In genomic region chr20:9616455-9616805, GRCh38 we compare ENCODE assay signal across 12 cellular contexts.
A peak's percentile ranks its signal among the peaks of the same experiment; 100 is the strongest.
DNase-seq lines count a peak whose midpoint lies in the region; ATAC-seq, FAIRE-seq and TF ChIP-seq lines count a peak whose summit lies in the region.
"Had no signal": no experiment of that assay in that cellular context is flagged by ENCODE, and none has a peak within 500 bp of the region (broad histone marks: within the 10 kb centered on the region; RNA-seq: fewer than 3 reads in every experiment).

No MANE protein-coding gene starts in this region.

- H3K23me2 ChIP-seq in H1 (ENCODE audit: low read depth, low read length): no peaks in the 10 kb centered on the region

- intact Hi-C loops in spleen (cut with DNase I; ENCODE audit: low total_unique reads): no loop called here
- intact Hi-C loops in activated T-helper 1 cell treated with anti-CD3 and anti-CD28 coated beads, Interleukin-12 subunit alpha, Interleukin-12 subunit beta, Interleukin-2, Interleukin-4 antibody, amounts not matched to agents 30 ng/mL and 10 ng/mL and 1 ng/mL, durations not matched to agents 14 hours and 24 hours and 36 hours (cut with micrococcal nuclease): loop anchor here (5.0 kb wide), 3 partner anchors 361 to 811 kb away; no protein-coding TSS in a partner anchor

- no peaks in the 10 kb centered on the region for H3K79me2 ChIP-seq in H1 (ENCODE audit: control insufficient read depth in 1 of 2, insufficient read depth in 2 of 2, low read length in 2 of 2)

- no peak overlapping the region for H2AFZ ChIP-seq in H1 (ENCODE audit: low read length)

- H3K79me1 ChIP-seq in H1 (ENCODE audit: low read depth, low read length): no peaks in the 10 kb centered on the region

- no peak overlapping the region for H3K4me3 Mint-ChIP-seq in activated T-helper 1 cell treated with anti-CD3 and anti-CD28 coated beads, Interleukin-12 subunit alpha, Interleukin-12 subunit beta, Interleukin-2, Interleukin-4 antibody, amounts not matched to agents 30 ng/mL and 10 ng/mL and 1 ng/mL, durations not matched to agents 14 hours and 24 hours and 36 hours
- H3K4me3 Mint-ChIP-seq: stimulated activated memory B cell treated with anti-CD40 and anti-IgM and Interleukin-4, amounts not matched to agents 10 μg/mL and 1 μg/mL and 100 μg/mL, for 72 hours; T-helper 17 cell had no signal

- H4K20me1 ChIP-seq in H1 (replicated peaks in 1 of 2; ENCODE audit: control insufficient read depth in 1 of 2, insufficient read depth in 2 of 2, low read length in 2 of 2): no peaks in the 10 kb centered on the region

- no peak overlapping the region for H3K4me3 ChIP-seq in H1 (ENCODE audit: extremely low read depth in 1 of 4, insufficient read depth in 2 of 4, low read depth in 3 of 4, low read length in 4 of 4)
- H3K4me3 ChIP-seq in spleen: no peak overlapping the region
- H3K4me3 ChIP-seq: Peyer's patch, prostate gland had no signal

- H3K9me3 Mint-ChIP-seq in activated T-helper 1 cell treated with anti-CD3 and anti-CD28 coated beads, Interleukin-12 subunit alpha, Interleukin-12 subunit beta, Interleukin-2, Interleukin-4 antibody, amounts not matched to agents 30 ng/mL and 10 ng/mL and 1 ng/mL, durations not matched to agents 14 hours and 24 hours and 36 hours: no peaks in the 10 kb centered on the region

- H3K4me1 Mint-ChIP-seq in activated T-helper 1 cell treated with anti-CD3 and anti-CD28 coated beads, Interleukin-12 subunit alpha, Interleukin-12 subunit beta, Interleukin-2, Interleukin-4 antibody, amounts not matched to agents 30 ng/mL and 10 ng/mL and 1 ng/mL, durations not matched to agents 14 hours and 24 hours and 36 hours (ENCODE audit: low read depth): no peaks in the 10 kb centered on the region
- H3K4me1 Mint-ChIP-seq: stimulated activated memory B cell treated with anti-CD40 and anti-IgM and Interleukin-4, amounts not matched to agents 10 μg/mL and 1 μg/mL and 100 μg/mL, for 72 hours had no signal

- H3K4ac ChIP-seq in H1 (replicated peaks; ENCODE audit: insufficient read length, low read depth, low read length): no peak overlapping the region

- H3K56ac ChIP-seq in H1 (replicated peaks; ENCODE audit: insufficient read length, low read depth, low read length): no peak overlapping the region

- H4K8ac ChIP-seq in H1 (ENCODE audit: extremely low read depth, insufficient read depth, low read length): no peak overlapping the region

- WGBS in H1 (ENCODE audit: extremely low coverage in 1 of 2, insufficient coverage in 1 of 2, insufficient read length in 1 of 2, insufficient replicate concordance in 2 of 2, low coverage in 1 of 2, low lambda C conversion rate in 2 of 2, missing lambda C conversion rate in 1 of 2), 2 experiments: 89% methylated on average over 5 of the region's 5 CpGs; no CpG with 5 or more reads in 1 of the 2 experiments
- 80 to 85% (median 82%) methylated on average over 5 of the region's 5 CpGs for WGBS in spleen, 5 donors

- H3K14ac ChIP-seq in H1 (ENCODE audit: insufficient read length): no peak overlapping the region

- FAIRE-seq in H1 (lab: Jason Lieb, UNC): no peak

- POLR2A ChIA-PET in H1 (lab: Charles Lee; ENCODE audit: partially characterized antibody): no interaction called here

- DNase-seq in H1 (ENCODE audit: low read depth in 1 of 2, low spot score in 2 of 2) (no peak), spleen (no peak), DMS53 treated with DMSO at 0.1 percent for 48 hours (lab: John Stamatoyannopoulos, UW; ENCODE audit: unreplicated experiment) (no peak)
- no peak for DNase-seq in activated T-helper 1 cell treated with anti-CD3 and anti-CD28 coated beads, Interleukin-12 subunit alpha, Interleukin-12 subunit beta, Interleukin-2, Interleukin-4 antibody, amounts not matched to agents 30 ng/mL and 10 ng/mL and 1 ng/mL, durations not matched to agents 14 hours and 24 hours and 36 hours (ENCODE audit: low spot score)
- no peak for DNase-seq in activated CD4-positive, alpha-beta T cell treated with anti-CD3 and anti-CD28 coated beads for 1 hour

- no peak overlapping the region for H3K9ac ChIP-seq in H1 (replicated peaks in 1 of 4; ENCODE audit: extremely low read depth in 1 of 4, low read depth in 3 of 4, low read length in 3 of 4)

- H3K27me3 Mint-ChIP-seq in activated T-helper 1 cell treated with anti-CD3 and anti-CD28 coated beads, Interleukin-12 subunit alpha, Interleukin-12 subunit beta, Interleukin-2, Interleukin-4 antibody, amounts not matched to agents 30 ng/mL and 10 ng/mL and 1 ng/mL, durations not matched to agents 14 hours and 24 hours and 36 hours (ENCODE audit: insufficient read depth): no peaks in the 10 kb centered on the region

- ATAC-seq in GM18868 (IDR thresholded peaks at IDR 0.05; ENCODE audit: unreplicated experiment) (peak; percentile 11), GM21515 (IDR thresholded peaks at IDR 0.05; ENCODE audit: unreplicated experiment) (peak; percentile 23), HG03045 (IDR thresholded peaks at IDR 0.05; ENCODE audit: unreplicated experiment) (peak; percentile 20)

- H3K36me3 ChIP-seq in H1 (ENCODE audit: control insufficient read depth in 2 of 4, insufficient read depth in 4 of 4, low read length in 3 of 4) (no peaks in the 10 kb centered on the region), spleen (no peaks in the 10 kb centered on the region)
- H3K36me3 ChIP-seq: Peyer's patch, prostate gland had no signal

- no peak for TF ChIP-seq RAD21 in H1 (IDR thresholded peaks at IDR 0.05 in 1 of 2, conservative IDR thresholded peaks at IDR 0.05 in 1 of 2; ENCODE audit: low read depth in 2 of 2, low read length in 2 of 2)

- H3K4me2 ChIP-seq in H1 (ENCODE audit: insufficient read depth in 1 of 2, low read depth in 2 of 2, low read length in 2 of 2): no peak overlapping the region

- no peak overlapping the region for H2AK5ac ChIP-seq in H1 (ENCODE audit: low read depth, low read length)

- H4K91ac ChIP-seq in H1 (replicated peaks; ENCODE audit: insufficient read length, low read length): no peak overlapping the region

- H3K27ac ChIP-seq in H1 (ENCODE audit: low read depth, low read length) (no peak overlapping the region), spleen (no peak overlapping the region)
- H3K27ac ChIP-seq: Peyer's patch, prostate gland had no signal

- TF ChIP-seq EP300 in H1 (IDR thresholded peaks at IDR 0.05; ENCODE audit: borderline replicate concordance in 1 of 2, low read depth in 2 of 2, low read length in 2 of 2): no peak

- H4K5ac ChIP-seq in H1 (ENCODE audit: insufficient read length, low read depth, low read length): no peak overlapping the region

- H3K27ac Mint-ChIP-seq in activated T-helper 1 cell treated with anti-CD3 and anti-CD28 coated beads, Interleukin-12 subunit alpha, Interleukin-12 subunit beta, Interleukin-2, Interleukin-4 antibody, amounts not matched to agents 30 ng/mL and 10 ng/mL and 1 ng/mL, durations not matched to agents 14 hours and 24 hours and 36 hours: no peak overlapping the region
- H3K27ac Mint-ChIP-seq: stimulated activated memory B cell treated with anti-CD40 and anti-IgM and Interleukin-4, amounts not matched to agents 10 μg/mL and 1 μg/mL and 100 μg/mL, for 72 hours; T-helper 17 cell had no signal

- no peaks in the 10 kb centered on the region for H3K9me3 ChIP-seq in H1 (ENCODE audit: insufficient read depth in 2 of 2, low read depth in 1 of 2, low read length in 1 of 2)
- peaks cover 0 to 5% (median 0%) of the 10 kb centered on the region in 8 donors for H3K9me3 ChIP-seq in spleen
- H3K9me3 ChIP-seq: Peyer's patch, prostate gland had no signal

- TF ChIP-seq POLR2A in H1 (IDR thresholded peaks at IDR 0.05; ENCODE audit: control extremely low read depth in 1 of 2, low read depth in 2 of 2, low read length in 2 of 2) (no peak), spleen (IDR thresholded peaks at IDR 0.05) (no peak)

- 0 out of 2 replicates have a peak overlapping the region, but pooled peaks have one; percentile 13 for H2BK12ac ChIP-seq in H1 (ENCODE audit: low read depth, low read length)

- H3K4me1 ChIP-seq in H1 (replicated peaks in 1 of 4; ENCODE audit: control insufficient read depth in 3 of 4, insufficient read depth in 4 of 4, low read length in 3 of 4) (no peaks in the 10 kb centered on the region), spleen (peaks cover 0 to 3% (median 0%) of the 10 kb centered on the region in 6 donors)
- H3K4me1 ChIP-seq: Peyer's patch, prostate gland had no signal

- H2BK20ac ChIP-seq in H1 (ENCODE audit: low read length): no peak overlapping the region

- H3K27me3 ChIP-seq in H1 (replicated peaks in 1 of 4; ENCODE audit: control insufficient read depth in 3 of 4, extremely low read depth in 1 of 4, insufficient read depth in 3 of 4, low read length in 3 of 4) (no peaks in the 10 kb centered on the region), spleen (replicated peaks in 1 of 7) (peaks cover 0 to 22% (median 0%) of the 10 kb centered on the region in 7 donors)
- H3K27me3 ChIP-seq: Peyer's patch had no signal

- no peaks in the 10 kb centered on the region for H3K36me3 Mint-ChIP-seq in activated T-helper 1 cell treated with anti-CD3 and anti-CD28 coated beads, Interleukin-12 subunit alpha, Interleukin-12 subunit beta, Interleukin-2, Interleukin-4 antibody, amounts not matched to agents 30 ng/mL and 10 ng/mL and 1 ng/mL, durations not matched to agents 14 hours and 24 hours and 36 hours (ENCODE audit: low read depth)
- H3K36me3 Mint-ChIP-seq: stimulated activated memory B cell treated with anti-CD40 and anti-IgM and Interleukin-4, amounts not matched to agents 10 μg/mL and 1 μg/mL and 100 μg/mL, for 72 hours had no signal

- CTCF ChIA-PET in H1 (lab: Charles Lee; ENCODE audit: partially characterized antibody): interaction anchor here (0.6 to 8.1 kb wide), 56 partner anchors 9 to 1016 kb away, joined by 3 to 104 read pairs (median 6); no protein-coding TSS in a partner anchor

- no peak overlapping the region for H2BK15ac ChIP-seq in H1 (ENCODE audit: low read length)

- H3K23ac ChIP-seq in H1 (ENCODE audit: insufficient read length): no peak overlapping the region

- no peak overlapping the region for H2BK120ac ChIP-seq in H1 (replicated peaks; ENCODE audit: low read depth, low read length)

- TF ChIP-seq CTCF in H1 (IDR thresholded peaks at IDR 0.05; ENCODE audit: control extremely low read depth in 1 of 3, insufficient read depth in 1 of 3, low read depth in 1 of 3, low read length in 3 of 3): no peak
- TF ChIP-seq CTCF in spleen (IDR thresholded peaks at IDR 0.05 in 8 of 11, conservative IDR thresholded peaks at IDR 0.05 in 3 of 11): no peak

- no peak overlapping the region for H3K18ac ChIP-seq in H1 (ENCODE audit: extremely low read depth, low read length)

- H2BK5ac ChIP-seq in H1 (ENCODE audit: low read depth, low read length): no peak overlapping the region

TF ChIP-seq in H1, 55 proteins besides CTCF, POLR2A, EP300 and RAD21 (continues in another document):
- no peak for TF ChIP-seq HDAC6 (IDR thresholded peaks at IDR 0.05; ENCODE audit: low read depth, low read length)
- no peak for TF ChIP-seq SIN3A (conservative IDR thresholded peaks at IDR 0.05 in 1 of 2, IDR thresholded peaks at IDR 0.05 in 1 of 2; ENCODE audit: low read depth in 1 of 2, low read length in 2 of 2)
- no peak for TF ChIP-seq NANOG (IDR thresholded peaks at IDR 0.05; ENCODE audit: insufficient read depth, low read depth, low read length, poor library complexity, severe bottlenecking)
- TF ChIP-seq JUND (IDR thresholded peaks at IDR 0.05; ENCODE audit: low read length): no peak
- no peak for TF ChIP-seq SUZ12 (IDR thresholded peaks at IDR 0.05; ENCODE audit: low read length)
- TF ChIP-seq BRCA1 (IDR thresholded peaks at IDR 0.05; ENCODE audit: low read depth, low read length): no peak
- TF ChIP-seq PHF8 (conservative IDR thresholded peaks at IDR 0.05; ENCODE audit: low read depth, low read length): no peak
